ENCODE assay signal across 13 cellular contexts in genomic region chr4:177265729-177266128, GRCh38. TPM values are rescaled to one million over a fixed set of nuclear protein-coding genes. Genes with fewer than 3 reads are reported as not detected.
"Had no signal": no experiment of that assay in that cellular context is flagged by ENCODE, and none has a peak within 500 bp of the region (broad histone marks: within the 10 kb centered on the region; RNA-seq: fewer than 3 reads in every experiment).

No MANE protein-coding gene starts in this region.

- ATAC-seq: esophagus mucosa; heart left ventricle; left ventricle myocardium superior; naive thymus-derived CD8-positive, alpha-beta T cell; stimulated activated effector memory CD8-positive, alpha-beta T cell treated with anti-CD3 and anti-CD28 coated beads, Interleukin-12 subunit alpha, Interleukin-12 subunit beta, amount 100 ng/mL, for 72 hours; stimulated activated naive CD8-positive, alpha-beta T cell treated with anti-CD3 and anti-CD28 coated beads, Interleukin-15, Interleukin-2, amounts not matched to agents 100 U/mL and 50 U/mL, for 24 hours had no signal

- H3K27ac Mint-ChIP-seq: naive thymus-derived CD8-positive, alpha-beta T cell; stimulated activated effector memory CD8-positive, alpha-beta T cell treated with anti-CD3 and anti-CD28 coated beads, Interleukin-12 subunit alpha, Interleukin-12 subunit beta, amount 100 ng/mL, for 72 hours; type B pancreatic cell had no signal

- H3K4me3 Mint-ChIP-seq: naive thymus-derived CD8-positive, alpha-beta T cell; neural crest cell; stimulated activated effector memory CD8-positive, alpha-beta T cell treated with anti-CD3 and anti-CD28 coated beads, Interleukin-12 subunit alpha, Interleukin-12 subunit beta, amount 100 ng/mL, for 72 hours; type B pancreatic cell had no signal

- H3K27me3 Mint-ChIP-seq: type B pancreatic cell had no signal

- H3K36me3 Mint-ChIP-seq: stimulated activated effector memory CD8-positive, alpha-beta T cell treated with anti-CD3 and anti-CD28 coated beads, Interleukin-12 subunit alpha, Interleukin-12 subunit beta, amount 100 ng/mL, for 72 hours; type B pancreatic cell had no signal

- H3K4me1 Mint-ChIP-seq: naive thymus-derived CD8-positive, alpha-beta T cell; neural crest cell; stimulated activated effector memory CD8-positive, alpha-beta T cell treated with anti-CD3 and anti-CD28 coated beads, Interleukin-12 subunit alpha, Interleukin-12 subunit beta, amount 100 ng/mL, for 72 hours had no signal

- DNase-seq: effector memory CD4-positive, alpha-beta T cell; heart left ventricle; left ventricle myocardium superior; mammary epithelial cell; naive thymus-derived CD8-positive, alpha-beta T cell; posterior cingulate gyrus; stimulated activated CD4-positive, alpha-beta T cell treated with anti-CD3 and anti-CD28 coated beads, Interleukin-2, amount 100 ng/mL, for 48 hours; stimulated activated naive CD8-positive, alpha-beta T cell treated with anti-CD3 and anti-CD28 coated beads, Interleukin-15, Interleukin-2, amounts not matched to agents 100 U/mL and 50 U/mL, for 24 hours; thyroid gland had no signal

- H3K9me3 Mint-ChIP-seq: naive thymus-derived CD8-positive, alpha-beta T cell; stimulated activated effector memory CD8-positive, alpha-beta T cell treated with anti-CD3 and anti-CD28 coated beads, Interleukin-12 subunit alpha, Interleukin-12 subunit beta, amount 100 ng/mL, for 72 hours; type B pancreatic cell had no signal

RNA-seq across cellular contexts. Expression of gene NEIL3, which starts 43.9 kb away (rescaled TPM):
- total RNA-seq: naive thymus-derived CD8-positive, alpha-beta T cell had no signal
